Comparison of ENCODE assay signal across 10 cellular contexts in the genomic region with DNA sequence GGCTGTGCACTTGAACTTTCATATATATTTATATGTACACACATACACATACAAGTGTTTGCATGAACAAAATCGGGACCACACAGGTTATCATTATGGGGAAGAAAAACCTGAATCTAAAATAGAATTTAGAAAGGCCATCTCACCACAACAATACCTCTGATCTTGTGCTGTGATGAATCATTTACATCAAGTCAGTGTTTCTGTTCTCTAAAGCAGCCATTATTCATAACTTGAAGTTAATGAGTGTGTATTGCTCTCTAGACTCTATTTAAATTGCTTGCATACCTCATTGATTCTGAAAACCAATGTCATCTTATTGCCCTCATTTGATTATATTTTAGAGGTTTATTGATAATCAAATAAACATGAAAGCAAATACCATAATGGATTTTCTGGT.
DNase-seq lines count a peak whose midpoint lies in the region; ATAC-seq lines count a peak whose summit lies in the region.
"Had no signal": no experiment of that assay in that cellular context is flagged by ENCODE, and none has a peak within 500 bp of the region (broad histone marks: within the 10 kb centered on the region; RNA-seq: fewer than 3 reads in every experiment).

No MANE protein-coding gene starts in this region.

- no peaks in the 10 kb centered on the region for H3K27me3 ChIP-seq in HAP-1 (ENCODE audit: low read depth)

- H3K9me3 Mint-ChIP-seq in activated naive CD4-positive, alpha-beta T cell treated with anti-CD3 and anti-CD28 coated beads, Interleukin-2, amount 50 U/mL, for 72 hours: no peaks in the 10 kb centered on the region

- H3K4me3 ChIP-seq in HAP-1: no peak overlapping the region

- intact Hi-C loops in left ventricle myocardium superior (cut with micrococcal nuclease): no loop called here

- in situ Hi-C loops in HAP-1 (cut with MboI; ENCODE audit: low sequenced_read_pairs): no loop called here

- no peaks in the 10 kb centered on the region for H3K36me3 ChIP-seq in HAP-1 (replicated peaks)

- H3K36me3 Mint-ChIP-seq in activated naive CD4-positive, alpha-beta T cell treated with anti-CD3 and anti-CD28 coated beads, Interleukin-2, amount 50 U/mL, for 72 hours: peaks cover 0 to 5% of the 10 kb centered on the region in 2 donors

- H3K4me1 ChIP-seq in HAP-1: no peaks in the 10 kb centered on the region

- no peak for DNase-seq in activated naive CD4-positive, alpha-beta T cell treated with anti-CD3 and anti-CD28 coated beads, Interleukin-2, amount 50 U/mL, for 72 hours (ENCODE audit: low spot score in 2 of 2)
- no peak for DNase-seq in activated naive CD4-positive, alpha-beta T cell (lab: John Stamatoyannopoulos, UW)
- DNase-seq in midbrain (lab: John Stamatoyannopoulos, UW) (no peak), left ventricle myocardium superior (no peak), HAP-1 (ENCODE audit: low spot score in 2 of 2) (no peak)
- no peak for DNase-seq in NK-92 treated with Interleukin-12 subunit alpha and Interleukin-12 subunit beta, amount 100 ng/mL, for 24 hours (lab: John Stamatoyannopoulos, UW)
- DNase-seq: caudate nucleus had no signal

- ATAC-seq in activated naive CD4-positive, alpha-beta T cell treated with anti-CD3 and anti-CD28 coated beads, Interleukin-2, amount 50 U/mL, for 72 hours: peak; percentile 94 to 96
- ATAC-seq in GM21786 (IDR thresholded peaks at IDR 0.05; ENCODE audit: unreplicated experiment): peak; percentile 90
- peak; percentile 98 for ATAC-seq in HG03354 (IDR thresholded peaks at IDR 0.05; ENCODE audit: poor library complexity, severe bottlenecking, unreplicated experiment)
- no peak for ATAC-seq in left ventricle myocardium superior

- no peaks in the 10 kb centered on the region for H3K9me3 ChIP-seq in HAP-1

- H3K27ac Mint-ChIP-seq in activated naive CD4-positive, alpha-beta T cell treated with anti-CD3 and anti-CD28 coated beads, Interleukin-2, amount 50 U/mL, for 72 hours: no peak overlapping the region
- H3K27ac Mint-ChIP-seq: progenitor cell of endocrine pancreas had no signal
